In the genomic region with DNA sequence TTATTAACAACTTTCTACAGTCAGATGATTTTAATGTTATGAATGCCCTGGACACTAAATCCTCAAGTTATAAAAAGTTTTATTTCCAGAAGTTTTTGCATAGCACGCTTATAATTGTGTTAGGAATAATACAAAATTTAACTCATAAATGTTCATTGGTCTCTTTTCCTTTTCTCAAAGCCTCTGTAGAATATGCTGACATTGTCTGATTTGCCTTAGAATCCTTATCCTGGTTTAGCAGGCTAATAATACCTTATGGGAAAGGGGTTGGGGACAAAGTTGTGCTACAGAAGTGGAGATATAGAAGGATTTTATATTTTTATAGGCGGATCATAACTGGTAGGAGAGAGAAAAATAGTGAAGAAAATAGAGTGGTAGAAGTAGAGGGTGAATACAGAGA, we compare ENCODE assay signal across 7 cellular contexts.
"Had no signal": no experiment of that assay in that cellular context is flagged by ENCODE, and none has a peak within 500 bp of the region (broad histone marks: within the 10 kb centered on the region; RNA-seq: fewer than 3 reads in every experiment).

No MANE protein-coding gene starts in this region.

- H3K27ac Mint-ChIP-seq: IgD-negative memory B cell had no signal

- H3K4me2 ChIP-seq: KMS-11 had no signal

- FAIRE-seq: HTR-8/SVneo, K562 had no signal

- H3K4me3 ChIP-seq: K562 had no signal

- H3K27me3 Mint-ChIP-seq: IgD-negative memory B cell had no signal

- H3K27ac ChIP-seq: HL-60, KMS-11 had no signal

- ATAC-seq: K562 had no signal

- DNase-seq: KBM-7, KG1 had no signal

- H3K4me3 Mint-ChIP-seq: IgD-negative memory B cell had no signal

- H3K9ac ChIP-seq: KMS-11 had no signal

- H3K36me3 Mint-ChIP-seq: IgD-negative memory B cell had no signal
